In the genomic region with DNA sequence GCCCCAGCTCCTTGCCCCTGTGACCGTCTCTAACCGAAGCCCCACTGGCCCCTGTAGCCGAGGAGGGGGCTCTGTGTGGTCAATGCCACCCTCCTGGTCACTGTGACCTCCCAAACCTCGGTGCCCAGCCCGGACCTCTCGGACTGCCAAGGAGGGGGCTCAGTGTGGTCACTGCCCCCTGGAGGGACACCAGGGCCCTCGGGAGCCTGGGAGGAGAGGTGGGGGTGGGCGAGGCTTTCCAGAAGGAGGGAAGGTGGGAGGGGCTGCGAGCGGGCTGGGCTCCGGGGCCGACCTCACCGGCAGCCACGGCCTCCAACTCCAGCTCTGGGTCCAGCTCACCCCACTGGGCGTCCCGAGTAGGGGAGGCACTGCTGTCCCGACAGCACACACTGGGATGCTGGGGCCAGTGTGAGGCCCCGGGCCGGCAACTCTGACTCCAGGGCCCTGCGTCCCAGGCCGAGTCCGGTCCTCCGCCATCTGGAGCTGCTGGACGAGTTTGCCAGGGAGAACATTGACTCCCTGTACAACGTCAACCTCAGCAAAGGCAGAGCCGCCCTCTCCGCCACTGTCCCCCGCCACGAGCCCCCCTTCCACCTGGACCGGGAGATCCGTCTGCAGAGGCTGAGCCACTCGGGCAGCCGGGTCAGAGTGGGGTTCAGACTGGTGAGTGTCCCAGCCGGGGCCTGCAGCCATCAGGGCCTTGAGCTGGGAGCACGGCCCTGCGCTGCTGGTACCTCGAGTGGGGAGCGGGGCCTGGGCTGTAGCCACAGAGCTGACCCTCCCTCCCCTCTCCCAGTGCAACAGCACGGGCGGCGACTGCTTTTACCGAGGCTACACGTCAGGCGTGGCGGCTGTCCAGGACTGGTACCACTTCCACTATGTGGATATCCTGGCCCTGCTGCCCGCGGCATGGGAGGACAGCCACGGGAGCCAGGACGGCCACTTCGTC, we compare ENCODE assay signal across 1 cellular context.
TF ChIP-seq lines count a peak whose summit lies in the region.

No MANE protein-coding gene starts in this region.

TF ChIP-seq in WTC11, 78 proteins besides CTCF, POLR2A, EP300 and RAD21 (continued from another document):
- TF ChIP-seq, protein P1, sequence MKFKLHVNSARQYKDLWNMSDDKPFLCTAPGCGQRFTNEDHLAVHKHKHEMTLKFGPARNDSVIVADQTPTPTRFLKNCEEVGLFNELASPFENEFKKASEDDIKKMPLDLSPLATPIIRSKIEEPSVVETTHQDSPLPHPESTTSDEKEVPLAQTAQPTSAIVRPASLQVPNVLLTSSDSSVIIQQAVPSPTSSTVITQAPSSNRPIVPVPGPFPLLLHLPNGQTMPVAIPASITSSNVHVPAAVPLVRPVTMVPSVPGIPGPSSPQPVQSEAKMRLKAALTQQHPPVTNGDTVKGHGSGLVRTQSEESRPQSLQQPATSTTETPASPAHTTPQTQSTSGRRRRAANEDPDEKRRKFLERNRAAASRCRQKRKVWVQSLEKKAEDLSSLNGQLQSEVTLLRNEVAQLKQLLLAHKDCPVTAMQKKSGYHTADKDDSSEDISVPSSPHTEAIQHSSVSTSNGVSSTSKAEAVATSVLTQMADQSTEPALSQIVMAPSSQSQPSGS (CRISPR knock-in tag; IDR thresholded peaks at IDR 0.05; ENCODE audit: borderline replicate concordance, low read depth) = no peak
- TF ChIP-seq TCF7 (CRISPR knock-in tag; IDR thresholded peaks at IDR 0.05; ENCODE audit: low read depth) = no peak
